25 cellular contexts compared by ENCODE assay signal in the genomic region with DNA sequence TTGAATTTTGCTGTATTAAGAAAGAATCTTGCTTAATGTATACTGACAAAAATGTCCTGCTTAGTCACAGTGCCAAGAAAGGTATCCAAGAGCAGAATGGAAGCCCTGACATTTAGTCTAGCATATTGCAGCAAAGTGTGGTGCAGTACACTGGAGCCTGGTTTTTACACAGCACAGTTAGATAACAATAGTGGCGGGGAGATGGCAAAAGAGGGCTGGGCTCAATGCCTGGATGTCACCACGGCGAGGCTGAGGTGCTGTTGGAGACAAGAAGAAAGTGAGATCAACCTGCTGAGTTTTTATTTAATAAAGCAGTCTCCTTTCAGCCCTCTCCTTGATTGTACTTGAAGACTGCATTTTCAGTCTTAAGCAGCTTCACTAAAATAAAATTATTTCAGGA.
DNase-seq lines count a peak whose midpoint lies in the region; ATAC-seq and TF ChIP-seq lines count a peak whose summit lies in the region.
"Had no signal": no experiment of that assay in that cellular context is flagged by ENCODE, and none has a peak within 500 bp of the region (broad histone marks: within the 10 kb centered on the region; RNA-seq: fewer than 3 reads in every experiment).

No MANE protein-coding gene starts in this region.

- no peak overlapping the region for H3K4me3 Mint-ChIP-seq in GM23338
- H3K4me3 Mint-ChIP-seq: CD4-positive, CD25-positive, alpha-beta regulatory T cell had no signal

- no peaks in the 10 kb centered on the region for H3K36me3 ChIP-seq in GM23338 (ENCODE audit: insufficient read depth)
- H3K36me3 ChIP-seq in vagina: no peaks in the 10 kb centered on the region
- H3K36me3 ChIP-seq: MG63 had no signal

- H3K4me2 ChIP-seq in GM23338: no peak overlapping the region
- H3K4me2 ChIP-seq: A549 had no signal

- H3K4me1 Mint-ChIP-seq in GM23338: no peaks in the 10 kb centered on the region
- H3K4me1 Mint-ChIP-seq: CD4-positive, CD25-positive, alpha-beta regulatory T cell had no signal

- no peaks in the 10 kb centered on the region for H3K27me3 ChIP-seq in GM23338 (ENCODE audit: insufficient read depth)
- H3K27me3 ChIP-seq in vagina: no peaks in the 10 kb centered on the region
- H3K27me3 ChIP-seq: MG63 had no signal

- H3K27ac ChIP-seq in GM23338 (ENCODE audit: low read depth): no peak overlapping the region
- no peak overlapping the region for H3K27ac ChIP-seq in vagina
- H3K27ac ChIP-seq: A549, SK-N-MC had no signal

- no peaks in the 10 kb centered on the region for H4K20me1 ChIP-seq in GM23338 (replicated peaks; ENCODE audit: insufficient read depth)

- H3K79me2 ChIP-seq in GM23338 (replicated peaks; ENCODE audit: insufficient read depth): no peaks in the 10 kb centered on the region

- TF ChIP-seq POLR2A in vagina (IDR thresholded peaks at IDR 0.05): no peak

- no peaks in the 10 kb centered on the region for H3K9me3 Mint-ChIP-seq in GM23338

- intact Hi-C loops in left ventricle myocardium superior (cut with micrococcal nuclease) (no loop called here), vagina (cut with DNase I) (no loop called here)

- peak; percentile 37 for DNase-seq in Ammon's horn (ENCODE audit: low spot score)
- no peak for DNase-seq in GM23338 (ENCODE audit: low spot score)
- peak; percentile 9 to 28 for DNase-seq in cerebellar nuclear complex (lab: John Stamatoyannopoulos, UW)
- peak; percentile 45 for DNase-seq in left ventricle myocardium superior
- no peak for DNase-seq in vagina (ENCODE audit: extremely low spot score in 2 of 2)
- DNase-seq in epidermal melanocyte (ENCODE audit: insufficient read length, low spot score): no peak
- DNase-seq in superior temporal gyrus (ENCODE audit: extremely low spot score): no peak
- DNase-seq: CD4-positive, CD25-positive, alpha-beta regulatory T cell; COR-L47; DMS 273 treated with DMSO at 0.1 percent for 48 hours; DMS79 treated with DMSO at 0.1 percent for 48 hours; HCEC 1CT; Kasumi-1; MG63; NCI-H1417; NCI-H187 treated with DMSO at 0.1 percent for 48 hours; NCI-H2107; NCI-H226; NCI-H524; NCI-H774; SHP77; SW 1271 had no signal

- no peaks in the 10 kb centered on the region for H3F3A ChIP-seq in GM23338 (replicated peaks; ENCODE audit: low read depth)

- H3K9me3 ChIP-seq in vagina: no peaks in the 10 kb centered on the region
- H3K9me3 ChIP-seq: A549, MG63 had no signal

- H3K4me1 ChIP-seq in GM23338 (ENCODE audit: insufficient read depth) (no peaks in the 10 kb centered on the region), vagina (no peaks in the 10 kb centered on the region)
- H3K4me1 ChIP-seq: A549 had no signal

- H3K27ac Mint-ChIP-seq in GM23338: peak overlapping the region; percentile 16; the same call in 1 of the 2 replicates
- H3K27ac Mint-ChIP-seq: CD4-positive, CD25-positive, alpha-beta regulatory T cell had no signal

- no peak for ATAC-seq in GM23338
- peak; percentile 97 for ATAC-seq in left ventricle myocardium superior
- ATAC-seq: A549, GM12878 had no signal

- no peaks in the 10 kb centered on the region for H3K36me3 Mint-ChIP-seq in GM23338 (ENCODE audit: low read depth)
- H3K36me3 Mint-ChIP-seq: CD4-positive, CD25-positive, alpha-beta regulatory T cell had no signal

- TF ChIP-seq CTCF in GM23338 (conservative IDR thresholded peaks at IDR 0.05; ENCODE audit: low read depth in 2 of 2) (no peak), vagina (IDR thresholded peaks at IDR 0.05) (no peak)

- no peaks in the 10 kb centered on the region for H3K9me2 ChIP-seq in GM23338 (ENCODE audit: insufficient read depth)

- H3K4me3 ChIP-seq in GM23338 (no peak overlapping the region), vagina (no peak overlapping the region)
- H3K4me3 ChIP-seq: A549, GM12878, MG63, SK-N-MC had no signal

- H3K27me3 Mint-ChIP-seq in GM23338 (ENCODE audit: insufficient read depth, low read depth, poor library complexity): no peaks in the 10 kb centered on the region
- H3K27me3 Mint-ChIP-seq: CD4-positive, CD25-positive, alpha-beta regulatory T cell had no signal

- no peak overlapping the region for H2AFZ ChIP-seq in GM23338

TF ChIP-seq in GM23338, 12 proteins besides CTCF, POLR2A, EP300 and RAD21:
- TF ChIP-seq NANOG (IDR thresholded peaks at IDR 0.05; ENCODE audit: borderline replicate concordance): no peak
TF ChIP-seq in GM23338: peak in this region for 0.

Comparison
In these comparisons a context has a peak if more than half of its experiments do, and no peak if none do; other contexts are left out.
1. DNase-seq: peak in Ammon's horn (single experiment), cerebellar nuclear complex (2 of 2) and left ventricle myocardium superior (single experiment); none in GM23338 (single experiment), vagina (0 of 2), epidermal melanocyte (single experiment) and superior temporal gyrus (single experiment).